20 cellular contexts compared by ENCODE assay signal in genomic region chr2:126979604-126980003, GRCh38.
DNase-seq lines count a peak whose midpoint lies in the region; ATAC-seq and TF ChIP-seq lines count a peak whose summit lies in the region.
"Had no signal": no experiment of that assay in that cellular context is flagged by ENCODE, and none has a peak within 500 bp of the region (broad histone marks: within the 10 kb centered on the region; RNA-seq: fewer than 3 reads in every experiment).

No MANE protein-coding gene starts in this region.

- TF ChIP-seq CTCF in fibroblast of the aortic adventitia (IDR thresholded peaks at IDR 0.05; ENCODE audit: insufficient read depth, low read length) (no peak), osteocyte (IDR thresholded peaks at IDR 0.05) (no peak)

- TF ChIP-seq POLR2A in GM18505 (IDR thresholded peaks at IDR 0.05; ENCODE audit: borderline replicate concordance, extremely low read depth, insufficient read depth, insufficient read length), result no peak

- H3K27me3 Mint-ChIP-seq in osteocyte (ENCODE audit: unreplicated experiment), result peaks cover 40% of the 10 kb centered on the region

- no peak overlapping the region for H3K4me3 ChIP-seq in fibroblast of the aortic adventitia (ENCODE audit: low read depth, low read length)
- H3K4me3 ChIP-seq: A549, GM23338, K562, SJCRH30 had no signal

- peaks cover 4% of the 10 kb centered on the region for H3K4me1 Mint-ChIP-seq in osteocyte (ENCODE audit: unreplicated experiment)
- H3K4me1 Mint-ChIP-seq: CD4-positive, CD25-positive, alpha-beta regulatory T cell had no signal

- DNase-seq in fibroblast of the aortic adventitia (ENCODE audit: low read depth) (peak; percentile 30), midbrain (lab: John Stamatoyannopoulos, UW) (peak; percentile 73), substantia nigra (lab: John Stamatoyannopoulos, UW) (peak in 39 of 49 donors; percentile 9 to 78 (median 47)), AML-193 (lab: John Stamatoyannopoulos, UW) (no peak), osteocyte (ENCODE audit: extremely low spot score, unreplicated experiment) (no peak)
- DNase-seq: CD4-positive, CD25-positive, alpha-beta regulatory T cell; COR-L47; HCEC 1CT; NCI-H1092 treated with DMSO at 0.1 percent for 48 hours; NCI-H146; NCI-H2081; NCI-H2171 treated with DMSO at 0.1 percent for 48 hours; SJCRH30 had no signal

- H3K27ac ChIP-seq in angular gyrus (ENCODE audit: low read depth, low read length) (peak overlapping the region; percentile 33), substantia nigra (ENCODE audit: low read depth, low read length, poor library complexity, severe bottlenecking) (peak overlapping the region; percentile 42)
- H3K27ac ChIP-seq: A549, SJCRH30 had no signal

- no peak overlapping the region for H3K27ac Mint-ChIP-seq in osteocyte (ENCODE audit: unreplicated experiment)
- H3K27ac Mint-ChIP-seq: CD4-positive, CD25-positive, alpha-beta regulatory T cell; GM23338 had no signal

- no peak for ATAC-seq in GM21367 (IDR thresholded peaks at IDR 0.05; ENCODE audit: unreplicated experiment)
- ATAC-seq in GM18505 (IDR thresholded peaks at IDR 0.05; ENCODE audit: unreplicated experiment), result no peak
- ATAC-seq: A549, GM23338, K562, Panc1 had no signal

- H3K4me3 Mint-ChIP-seq in osteocyte (ENCODE audit: unreplicated experiment), result no peak overlapping the region
- H3K4me3 Mint-ChIP-seq: CD4-positive, CD25-positive, alpha-beta regulatory T cell; GM23338 had no signal

- no peaks in the 10 kb centered on the region for H3K36me3 Mint-ChIP-seq in osteocyte (ENCODE audit: unreplicated experiment)
- H3K36me3 Mint-ChIP-seq: CD4-positive, CD25-positive, alpha-beta regulatory T cell had no signal

- no peaks in the 10 kb centered on the region for H3K9me3 Mint-ChIP-seq in osteocyte (ENCODE audit: unreplicated experiment)
- H3K9me3 Mint-ChIP-seq: CD4-positive, CD25-positive, alpha-beta regulatory T cell; GM23338 had no signal

Comparison
In these comparisons a context has a peak if more than half of its experiments do, and no peak if none do; other contexts are left out.
1. DNase-seq: peak in fibroblast of the aortic adventitia (single experiment), midbrain (single experiment) and substantia nigra (39 of 49); none in AML-193 (0 of 2) and osteocyte (single experiment).